In the genomic region with DNA sequence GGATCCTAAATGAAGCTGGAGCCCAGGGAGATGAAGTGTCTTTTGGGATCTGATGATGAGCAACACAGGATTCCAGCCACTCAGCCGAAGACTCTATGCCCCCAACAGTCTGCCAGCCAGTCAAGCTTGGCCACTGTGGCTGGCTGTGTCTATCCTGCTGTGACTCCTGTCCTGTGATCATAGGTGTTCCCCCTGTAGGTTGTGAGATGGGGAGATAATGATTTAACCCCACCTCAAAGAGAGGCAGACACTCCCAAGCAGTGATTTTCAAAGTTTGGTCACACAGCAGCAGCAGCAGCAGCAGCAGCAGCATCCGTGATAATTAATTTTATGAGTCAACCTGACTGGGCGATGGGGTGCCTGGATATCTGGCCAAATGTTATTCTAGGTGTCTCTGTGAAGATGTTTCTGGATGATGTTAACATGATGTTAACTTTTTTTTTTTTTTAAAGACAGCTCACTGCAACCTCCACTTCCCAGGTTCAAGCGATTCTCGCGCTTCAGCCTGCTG, we compare ENCODE assay signal across 8 cellular contexts. TPM values are rescaled to one million over a fixed set of nuclear protein-coding genes. Genes with fewer than 3 reads are reported as not detected.
DNase-seq lines count a peak whose midpoint lies in the region; ATAC-seq and TF ChIP-seq lines count a peak whose summit lies in the region.

No MANE protein-coding gene starts in this region.

- POLR2A ChIA-PET in OCI-LY7 (lab: Charles Lee): interaction anchor here (0.6 to 1.5 kb wide), 4 partner anchors 12 to 741 kb away, joined by 3 to 4 read pairs (median 4); no protein-coding TSS in a partner anchor

- H3K27me3 Mint-ChIP-seq in activated naive CD4-positive, alpha-beta T cell treated with anti-CD3 and anti-CD28 coated beads for 36 hours (ENCODE audit: low read depth): no peaks in the 10 kb centered on the region
- H3K27me3 Mint-ChIP-seq in nephron progenitor cell (ENCODE audit: low read depth, poor library complexity): peaks cover 12% of the 10 kb centered on the region

- no peaks in the 10 kb centered on the region for H3K79me2 ChIP-seq in OCI-LY7 (ENCODE audit: insufficient read depth, low read depth, low read length)

- CTCF ChIA-PET in activated naive CD4-positive, alpha-beta T cell treated with anti-CD3 and anti-CD28 coated beads for 36 hours (lab: Charles Lee): interaction anchor here (0.8 to 5.2 kb wide), 5 partner anchors 13 to 236 kb away, joined by 3 to 54 read pairs (median 3); no protein-coding TSS in a partner anchor
- CTCF ChIA-PET in OCI-LY7 (lab: Charles Lee; ENCODE audit: unreplicated experiment): interaction anchor here (1.4 kb wide), 1 partner anchor 14 kb away, joined by 13 read pairs; no protein-coding TSS in a partner anchor

- H3K27me3 ChIP-seq in upper lobe of left lung: no peaks in the 10 kb centered on the region

- H3K9me2 ChIP-seq in OCI-LY7 (ENCODE audit: insufficient read depth, low read length): no peaks in the 10 kb centered on the region

- H3K27ac ChIP-seq in OCI-LY7 (ENCODE audit: low read depth, low read length, poor library complexity, severe bottlenecking): peak overlapping the region; percentile 28
- H3K27ac ChIP-seq in upper lobe of left lung: peak overlapping the region; percentile 78 to 93 (median 88)

- ATAC-seq in activated naive CD4-positive, alpha-beta T cell treated with anti-CD3 and anti-CD28 coated beads, Interleukin-2, amount 50 U/mL, for 72 hours: no peak
- ATAC-seq in upper lobe of left lung (ENCODE audit: low FRiP score in 2 of 2): no peak
- ATAC-seq in GM19463 (IDR thresholded peaks at IDR 0.05; ENCODE audit: unreplicated experiment): no peak

- H3K4me1 ChIP-seq in OCI-LY7 (ENCODE audit: insufficient read depth, low read length, poor library complexity, severe bottlenecking): peaks cover 20% of the 10 kb centered on the region
- H3K4me1 ChIP-seq in upper lobe of left lung: peaks cover 53 to 61% (median 58%) of the 10 kb centered on the region in 4 donors

- H3K9me3 Mint-ChIP-seq in activated naive CD4-positive, alpha-beta T cell treated with anti-CD3 and anti-CD28 coated beads, Interleukin-2, amount 50 U/mL, for 72 hours: peaks cover 0 to 5% of the 10 kb centered on the region in 2 donors
- no peaks in the 10 kb centered on the region for H3K9me3 Mint-ChIP-seq in activated naive CD4-positive, alpha-beta T cell treated with anti-CD3 and anti-CD28 coated beads for 36 hours
- H3K9me3 Mint-ChIP-seq in nephron progenitor cell: no peaks in the 10 kb centered on the region

- BruUV-seq in OCI-LY7 (replicated peaks; lab: Mats Ljungman, UMichigan): no TSS peak

- no peak overlapping the region for H3K4me3 Mint-ChIP-seq in activated naive CD4-positive, alpha-beta T cell treated with anti-CD3 and anti-CD28 coated beads for 36 hours
- no peak overlapping the region for H3K4me3 Mint-ChIP-seq in nephron progenitor cell

- H3K4me3 ChIP-seq in OCI-LY7 (ENCODE audit: low read depth, low read length, poor library complexity, severe bottlenecking): peak overlapping the region; percentile 34
- H3K4me3 ChIP-seq in upper lobe of left lung: no peak overlapping the region

- DNase-seq in activated naive CD4-positive, alpha-beta T cell treated with anti-CD3 and anti-CD28 coated beads, Interleukin-2, amount 50 U/mL, for 72 hours (ENCODE audit: low spot score in 2 of 2): no peak
- no peak for DNase-seq in activated naive CD4-positive, alpha-beta T cell treated with anti-CD3 and anti-CD28 coated beads for 36 hours
- peak; percentile 44 for DNase-seq in OCI-LY7 (ENCODE audit: low spot score)
- peak; percentile 76 for DNase-seq in glomerular visceral epithelial cell (ENCODE audit: extremely low spot score)
- DNase-seq in upper lobe of left lung: no peak
- DNase-seq in nephron progenitor cell: no peak
- DNase-seq in NCI-H82 treated with DMSO at 0.1 percent for 48 hours (lab: John Stamatoyannopoulos, UW; ENCODE audit: unreplicated experiment): no peak

- H3K27ac Mint-ChIP-seq in activated naive CD4-positive, alpha-beta T cell treated with anti-CD3 and anti-CD28 coated beads, Interleukin-2, amount 50 U/mL, for 72 hours: peak overlapping the region; percentile 71 to 79
- no peak overlapping the region for H3K27ac Mint-ChIP-seq in activated naive CD4-positive, alpha-beta T cell treated with anti-CD3 and anti-CD28 coated beads for 36 hours
- H3K27ac Mint-ChIP-seq in nephron progenitor cell: no peak overlapping the region

- TF ChIP-seq POLR2A in upper lobe of left lung (IDR thresholded peaks at IDR 0.05): no peak

- 86 to 92% methylated on average over 6 of the region's 6 CpGs for WGBS in upper lobe of left lung, 2 donors

- intact Hi-C loops in activated naive CD4-positive, alpha-beta T cell treated with anti-CD3 and anti-CD28 coated beads for 36 hours (cut with micrococcal nuclease): no loop called here
- intact Hi-C loops in OCI-LY7 (cut with micrococcal nuclease; ENCODE audit: unreplicated experiment): no loop called here

- no peaks in the 10 kb centered on the region for H3K36me3 ChIP-seq in OCI-LY7 (ENCODE audit: insufficient read depth, low read length)
- no peaks in the 10 kb centered on the region for H3K36me3 ChIP-seq in upper lobe of left lung

- peak overlapping the region; percentile 89 for H2AFZ ChIP-seq in OCI-LY7 (ENCODE audit: low read length)

- H3K4me2 ChIP-seq in OCI-LY7 (ENCODE audit: low read length): peak overlapping the region; percentile 70

- H3K4me1 Mint-ChIP-seq in activated naive CD4-positive, alpha-beta T cell treated with anti-CD3 and anti-CD28 coated beads for 36 hours (ENCODE audit: low read depth): peaks cover 16% of the 10 kb centered on the region
- H3K4me1 Mint-ChIP-seq in nephron progenitor cell: peaks cover 27% of the 10 kb centered on the region

- no peaks in the 10 kb centered on the region for H4K20me1 ChIP-seq in OCI-LY7 (ENCODE audit: insufficient read depth, low read length)

- TF ChIP-seq EP300 in upper lobe of left lung (IDR thresholded peaks at IDR 0.05): no peak

- H3K9me3 ChIP-seq in OCI-LY7 (ENCODE audit: low read length) (no peaks in the 10 kb centered on the region), upper lobe of left lung (no peaks in the 10 kb centered on the region)

- H3K36me3 Mint-ChIP-seq in activated naive CD4-positive, alpha-beta T cell treated with anti-CD3 and anti-CD28 coated beads, Interleukin-2, amount 50 U/mL, for 72 hours: no peaks in the 10 kb centered on the region
- H3K36me3 Mint-ChIP-seq in activated naive CD4-positive, alpha-beta T cell treated with anti-CD3 and anti-CD28 coated beads for 36 hours (ENCODE audit: low read depth): no peaks in the 10 kb centered on the region
- H3K36me3 Mint-ChIP-seq in nephron progenitor cell (ENCODE audit: low read depth): no peaks in the 10 kb centered on the region

- TF ChIP-seq CTCF in OCI-LY7 (conservative IDR thresholded peaks at IDR 0.05; ENCODE audit: low read length) (no peak), upper lobe of left lung (IDR thresholded peaks at IDR 0.05) (no peak), nephron progenitor cell (IDR thresholded peaks at IDR 0.05) (no peak)

RNA-seq across cellular contexts. Expression of gene RHOB, which starts 21.4 kb away (rescaled TPM):
- 1 to 10 TPM; 5.9 to 7.1 TPM for total RNA-seq in activated naive CD4-positive, alpha-beta T cell treated with anti-CD3 and anti-CD28 coated beads, Interleukin-2, amount 50 U/mL, for 72 hours
- 1 to 10 TPM; 1.8 to 2.0 TPM for total RNA-seq in activated naive CD4-positive, alpha-beta T cell treated with anti-CD3 and anti-CD28 coated beads for 36 hours
- 0.15 TPM in 1 of 2 replicates, not detected in the other for total RNA-seq in OCI-LY7 (2014; rRNA removed; shearing (Covaris generic))
- total RNA-seq in OCI-LY7 (2022) (0.36 TPM in 1 of 2 replicates, not detected in the other), upper lobe of left lung (100 to 1,000 TPM; 193 to 583 (median 336) TPM)

Comparison
In these comparisons a context has a peak if more than half of its experiments do, and no peak if none do; other contexts are left out.
1. H3K27ac Mint-ChIP-seq: peak in activated naive CD4-positive, alpha-beta T cell treated with anti-CD3 and anti-CD28 coated beads, Interleukin-2, amount 50 U/mL, for 72 hours (2 of 2); none in activated naive CD4-positive, alpha-beta T cell treated with anti-CD3 and anti-CD28 coated beads for 36 hours (single experiment) and nephron progenitor cell (single experiment).
2. DNase-seq: peak in OCI-LY7 (single experiment) and glomerular visceral epithelial cell (single experiment); none in activated naive CD4-positive, alpha-beta T cell treated with anti-CD3 and anti-CD28 coated beads, Interleukin-2, amount 50 U/mL, for 72 hours (0 of 2), activated naive CD4-positive, alpha-beta T cell treated with anti-CD3 and anti-CD28 coated beads for 36 hours (single experiment), upper lobe of left lung (0 of 2), nephron progenitor cell (single experiment) and NCI-H82 treated with DMSO at 0.1 percent for 48 hours (single experiment).
3. RNA of gene RHOB, which starts 21.4 kb away (total RNA-seq): 193 to 583 TPM in upper lobe of left lung; 5.9 to 7.1 TPM in activated naive CD4-positive, alpha-beta T cell treated with anti-CD3 and anti-CD28 coated beads, Interleukin-2, amount 50 U/mL, for 72 hours, 1.8 to 2.0 TPM in activated naive CD4-positive, alpha-beta T cell treated with anti-CD3 and anti-CD28 coated beads for 36 hours and 0.15 to 0.36 TPM in OCI-LY7; every median in the first group is over 10 times any median in the second.